8 cellular contexts compared by ENCODE assay signal in genomic region chr15:40891810-40892448, GRCh38. TPM values are rescaled to one million over a fixed set of nuclear protein-coding genes. Genes with fewer than 3 reads are reported as not detected.
DNase-seq lines count a peak whose midpoint lies in the region; ATAC-seq and TF ChIP-seq lines count a peak whose summit lies in the region.

No MANE protein-coding gene starts in this region.

- no peak overlapping the region for H3K4me3 ChIP-seq in smooth muscle cell

- H3K9ac ChIP-seq in smooth muscle cell (ENCODE audit: low read depth), result no peak overlapping the region

- no peaks in the 10 kb centered on the region for H3K27me3 Mint-ChIP-seq in activated naive CD4-positive, alpha-beta T cell treated with anti-CD3 and anti-CD28 coated beads for 36 hours (ENCODE audit: low read depth)

- H3F3A ChIP-seq in smooth muscle cell (ENCODE audit: low read depth), result no peaks in the 10 kb centered on the region

- no peaks in the 10 kb centered on the region for H3K9me3 ChIP-seq in smooth muscle cell (replicated peaks; ENCODE audit: low read depth)

- peaks cover 28% of the 10 kb centered on the region for H3K4me1 Mint-ChIP-seq in activated naive CD4-positive, alpha-beta T cell treated with anti-CD3 and anti-CD28 coated beads for 36 hours (ENCODE audit: low read depth)

- H3K9me3 Mint-ChIP-seq in activated naive CD4-positive, alpha-beta T cell treated with anti-CD3 and anti-CD28 coated beads for 36 hours, result no peaks in the 10 kb centered on the region
- no peaks in the 10 kb centered on the region for H3K9me3 Mint-ChIP-seq in activated naive CD4-positive, alpha-beta T cell treated with anti-CD3 and anti-CD28 coated beads, Interleukin-2, amount 50 U/mL, for 72 hours

- CTCF ChIA-PET in activated naive CD4-positive, alpha-beta T cell treated with anti-CD3 and anti-CD28 coated beads for 36 hours (lab: Charles Lee), result interaction anchor here (0.6 to 3.3 kb wide), 19 partner anchors 10 to 807 kb away, joined by 3 to 33 read pairs (median 4); partner anchors contain the start of gene RHOV

- no peak overlapping the region for H3K27ac ChIP-seq in smooth muscle cell (ENCODE audit: low read depth)

- no peaks in the 10 kb centered on the region for H4K20me1 ChIP-seq in smooth muscle cell (ENCODE audit: low read depth)

- peak; percentile 46 for DNase-seq in activated naive CD4-positive, alpha-beta T cell treated with anti-CD3 and anti-CD28 coated beads for 36 hours
- DNase-seq in activated naive CD4-positive, alpha-beta T cell treated with anti-CD3 and anti-CD28 coated beads, Interleukin-2, amount 50 U/mL, for 72 hours (ENCODE audit: low spot score in 2 of 2), result no peak
- DNase-seq in MV-4-11 (lab: John Stamatoyannopoulos, UW) (peak; percentile 46), UCSD-AML1 (lab: John Stamatoyannopoulos, UW; ENCODE audit: unreplicated experiment) (peak; percentile 45), glomerular visceral epithelial cell (ENCODE audit: extremely low spot score) (peak; percentile 65), smooth muscle cell (lab: John Stamatoyannopoulos, UW; ENCODE audit: unreplicated experiment) (no peak)

- H3K27me3 ChIP-seq in smooth muscle cell (ENCODE audit: low read depth), result no peaks in the 10 kb centered on the region

- peaks cover 16% of the 10 kb centered on the region for H3K79me2 ChIP-seq in smooth muscle cell (ENCODE audit: low read depth)

- peak; percentile 52 for TF ChIP-seq CTCF in smooth muscle cell (IDR thresholded peaks at IDR 0.05; ENCODE audit: borderline replicate concordance, insufficient read depth, poor library complexity, severe bottlenecking)

- H3K27ac Mint-ChIP-seq in activated naive CD4-positive, alpha-beta T cell treated with anti-CD3 and anti-CD28 coated beads for 36 hours, result peak overlapping the region; percentile 43
- H3K27ac Mint-ChIP-seq in activated naive CD4-positive, alpha-beta T cell treated with anti-CD3 and anti-CD28 coated beads, Interleukin-2, amount 50 U/mL, for 72 hours, result peak overlapping the region in 1 of 2 donors; percentile 14

- H3K36me3 Mint-ChIP-seq in activated naive CD4-positive, alpha-beta T cell treated with anti-CD3 and anti-CD28 coated beads for 36 hours (ENCODE audit: low read depth), result peaks cover 2% of the 10 kb centered on the region
- H3K36me3 Mint-ChIP-seq in activated naive CD4-positive, alpha-beta T cell treated with anti-CD3 and anti-CD28 coated beads, Interleukin-2, amount 50 U/mL, for 72 hours, result peaks cover 5 to 7% of the 10 kb centered on the region in 2 donors

- 31% methylated on average over 4 of the region's 4 CpGs for WGBS in smooth muscle cell (ENCODE audit: low lambda C conversion rate)

- H3K36me3 ChIP-seq in smooth muscle cell (ENCODE audit: low read depth), result no peaks in the 10 kb centered on the region

- intact Hi-C loops in activated naive CD4-positive, alpha-beta T cell treated with anti-CD3 and anti-CD28 coated beads for 36 hours (cut with micrococcal nuclease), result loop anchor here (2.0 kb wide), 1 partner anchor 373 kb away; no protein-coding TSS in a partner anchor

- ATAC-seq in activated naive CD4-positive, alpha-beta T cell treated with anti-CD3 and anti-CD28 coated beads, Interleukin-2, amount 50 U/mL, for 72 hours, result no peak
- no peak for ATAC-seq in HG03520 (IDR thresholded peaks at IDR 0.05; ENCODE audit: unreplicated experiment)
- ATAC-seq in HG02870 (IDR thresholded peaks at IDR 0.05; ENCODE audit: unreplicated experiment), result no peak

- H2AFZ ChIP-seq in smooth muscle cell (ENCODE audit: low read depth), result no peak overlapping the region

- no peak overlapping the region for H3K4me3 Mint-ChIP-seq in activated naive CD4-positive, alpha-beta T cell treated with anti-CD3 and anti-CD28 coated beads for 36 hours

- H3K4me2 ChIP-seq in smooth muscle cell, result no peak overlapping the region

- peaks cover 7% of the 10 kb centered on the region for H3K4me1 ChIP-seq in smooth muscle cell (ENCODE audit: low read depth)

RNA-seq across cellular contexts. Expression of gene VPS18, which starts 2.3 kb away (rescaled TPM):
- total RNA-seq in activated naive CD4-positive, alpha-beta T cell treated with anti-CD3 and anti-CD28 coated beads for 36 hours, result 1 to 10 TPM; 3.3 to 3.4 TPM
- total RNA-seq in activated naive CD4-positive, alpha-beta T cell treated with anti-CD3 and anti-CD28 coated beads, Interleukin-2, amount 50 U/mL, for 72 hours, result 1 to 10 TPM; 7.2 to 8.4 TPM
- 14.2 and 15.4 TPM in 2 replicates for total RNA-seq in smooth muscle cell
- 17.2 and 24.4 TPM in 2 replicates for polyA plus RNA-seq in smooth muscle cell

RNA-seq across cellular contexts. Expression of gene RHOV, which starts 17.9 kb away (rescaled TPM):
- total RNA-seq in activated naive CD4-positive, alpha-beta T cell treated with anti-CD3 and anti-CD28 coated beads for 36 hours, result under 1 TPM in 1 of 2 experiments, not detected in 1; 0.22 TPM
- total RNA-seq in activated naive CD4-positive, alpha-beta T cell treated with anti-CD3 and anti-CD28 coated beads, Interleukin-2, amount 50 U/mL, for 72 hours, result under 1 TPM in 1 of 2 donors, not detected in 1; 0.72 TPM
- 2.9 and 3.3 TPM in 2 replicates for total RNA-seq in smooth muscle cell
- polyA plus RNA-seq in smooth muscle cell, result 3.0 and 10.3 TPM in 2 replicates

RNA-seq across cellular contexts. Expression of gene DLL4, which starts 37.2 kb away (rescaled TPM):
- under 1 TPM in 1 of 2 experiments, not detected in 1; 0.14 TPM for total RNA-seq in activated naive CD4-positive, alpha-beta T cell treated with anti-CD3 and anti-CD28 coated beads for 36 hours
- under 1 TPM in 1 of 2 donors, not detected in 1; 0.16 TPM for total RNA-seq in activated naive CD4-positive, alpha-beta T cell treated with anti-CD3 and anti-CD28 coated beads, Interleukin-2, amount 50 U/mL, for 72 hours
- 0.04 TPM in 1 of 2 replicates, not detected in the other for total RNA-seq in smooth muscle cell
- polyA plus RNA-seq in smooth muscle cell, result 0.37 TPM in 1 of 2 replicates, not detected in the other

RNA-seq across cellular contexts. Expression of gene SPINT1, which starts 48.1 kb away (rescaled TPM):
- total RNA-seq in activated naive CD4-positive, alpha-beta T cell treated with anti-CD3 and anti-CD28 coated beads for 36 hours, result 1 to 10 TPM; 4.5 to 4.7 TPM
- 1 to 10 TPM; 6.9 to 10.0 TPM for total RNA-seq in activated naive CD4-positive, alpha-beta T cell treated with anti-CD3 and anti-CD28 coated beads, Interleukin-2, amount 50 U/mL, for 72 hours
- 47.0 and 76.5 TPM in 2 replicates for total RNA-seq in smooth muscle cell
- 50.2 and 140 TPM in 2 replicates for polyA plus RNA-seq in smooth muscle cell

Comparison
In these comparisons a context has a peak if more than half of its experiments do, and no peak if none do; other contexts are left out.
1. DNase-seq: peak in activated naive CD4-positive, alpha-beta T cell treated with anti-CD3 and anti-CD28 coated beads for 36 hours (single experiment), MV-4-11 (single experiment), UCSD-AML1 (single experiment) and glomerular visceral epithelial cell (single experiment); none in activated naive CD4-positive, alpha-beta T cell treated with anti-CD3 and anti-CD28 coated beads, Interleukin-2, amount 50 U/mL, for 72 hours (0 of 2) and smooth muscle cell (single experiment).